8 cellular contexts compared by ENCODE assay signal in genomic region chr10:23438547-23439451, GRCh38. TPM values are rescaled to one million over a fixed set of nuclear protein-coding genes. Genes with fewer than 3 reads are reported as not detected.
A peak's percentile ranks its signal among the peaks of the same experiment; 100 is the strongest.
DNase-seq lines count a peak whose midpoint lies in the region; ATAC-seq and TF ChIP-seq lines count a peak whose summit lies in the region.

OTUD1 (plus strand) TSS chr10:23439075; CDS start chr10:23439458, 383 bp downstream.

- DNase-seq in DMS79 treated with DMSO at 0.1 percent for 48 hours (lab: John Stamatoyannopoulos, UW) (peak; percentile 2), RPMI7951 (ENCODE audit: low read depth) (peak; percentile 91), fibroblast of mammary gland (ENCODE audit: low read depth) (peak; percentile 88), natural killer cell (peak; percentile 92)
- DNase-seq in Jurkat, Clone E6-1 (ENCODE audit: low read depth, low spot score): peak; percentile 79
- DNase-seq in stimulated activated naive CD4-positive, alpha-beta T cell (lab: John Stamatoyannopoulos, UW): peak; percentile 89 to 95 (median 90)

- TF ChIP-seq CTCF in fibroblast of mammary gland (conservative IDR thresholded peaks at IDR 0.05; ENCODE audit: control insufficient read depth, insufficient read depth, low read depth, low read length) (no peak), natural killer cell (IDR thresholded peaks at IDR 0.05) (no peak)

- peak within 1 kb of the TSS; percentile 70 for H3K4me3 ChIP-seq in Jurkat, Clone E6-1 (ENCODE audit: low read length)
- H3K4me3 ChIP-seq in fibroblast of mammary gland (ENCODE audit: control insufficient read depth, low read depth, low read length): peak within 1 kb of the TSS; percentile 60

- intact Hi-C loops in natural killer cell (cut with micrococcal nuclease): no loop called here

- H3K4me1 Mint-ChIP-seq in activated T-helper 17 cell treated with anti-CD3 and anti-CD28 coated beads, Interleukin-2, amount 50 U/mL, for 72 hours: peaks cover 20% of the 10 kb centered on the region
- H3K4me1 Mint-ChIP-seq in natural killer cell: peaks cover 30 to 39% of the 10 kb centered on the region in 2 donors

- H3K4me3 Mint-ChIP-seq in activated T-helper 17 cell treated with anti-CD3 and anti-CD28 coated beads, Interleukin-2, amount 50 U/mL, for 72 hours: peak within 1 kb of the TSS; percentile 62
- peak within 1 kb of the TSS; percentile 94 for H3K4me3 Mint-ChIP-seq in natural killer cell

- H3K27me3 Mint-ChIP-seq in activated T-helper 17 cell treated with anti-CD3 and anti-CD28 coated beads, Interleukin-2, amount 50 U/mL, for 72 hours: no peaks in the 10 kb centered on the region
- H3K27me3 Mint-ChIP-seq in natural killer cell (ENCODE audit: low read depth in 2 of 2): no peaks in the 10 kb centered on the region

- H3K27ac Mint-ChIP-seq in activated T-helper 17 cell treated with anti-CD3 and anti-CD28 coated beads, Interleukin-2, amount 50 U/mL, for 72 hours: peak within 1 kb of the TSS; percentile 79
- peak within 1 kb of the TSS; percentile 87 to 91 for H3K27ac Mint-ChIP-seq in natural killer cell

- no peaks in the 10 kb centered on the region for H3K9me3 Mint-ChIP-seq in activated T-helper 17 cell treated with anti-CD3 and anti-CD28 coated beads, Interleukin-2, amount 50 U/mL, for 72 hours
- H3K9me3 Mint-ChIP-seq in natural killer cell: no peaks in the 10 kb centered on the region

- ATAC-seq in GM21717 (IDR thresholded peaks at IDR 0.05; ENCODE audit: unreplicated experiment) (peak; percentile 77), natural killer cell (peak; percentile 87 to 94 (median 90))
- ATAC-seq in activated T-helper 17 cell treated with anti-CD3 and anti-CD28 coated beads, Interleukin-2, amount 50 U/mL, for 72 hours (replicated peaks): peak; percentile 88

- peaks cover 42% of the 10 kb centered on the region for H3K36me3 Mint-ChIP-seq in activated T-helper 17 cell treated with anti-CD3 and anti-CD28 coated beads, Interleukin-2, amount 50 U/mL, for 72 hours (ENCODE audit: low read depth)
- H3K36me3 Mint-ChIP-seq in natural killer cell: no peaks in the 10 kb centered on the region

RNA-seq across cellular contexts. Expression of gene OTUD1, which starts in this region (rescaled TPM):
- 2.8 TPM for polyA plus RNA-seq in Jurkat, Clone E6-1 (2012; ENCODE audit: insufficient read depth, insufficient read length)
- 3.4 and 3.7 TPM in 2 replicates for total RNA-seq in RPMI7951 (2014; rRNA removed; shearing (Covaris generic))
- total RNA-seq in activated T-helper 17 cell treated with anti-CD3 and anti-CD28 coated beads, Interleukin-2, amount 50 U/mL, for 72 hours: 10 to 100 TPM; 11.5 to 13.1 TPM
- 10 to 100 TPM; 24.8 to 49.3 (median 45.5) TPM for total RNA-seq in natural killer cell

Comparison
In these comparisons a context has a peak if more than half of its experiments do, and no peak if none do; other contexts are left out.
1. Peak in every context shown above with its lines: DNase-seq, ATAC-seq and H3K4me3 ChIP-seq.
2. DNase-seq: peak in every context shown above with its lines; median percentile 92 in natural killer cell; 91 in RPMI7951; 90 in stimulated activated naive CD4-positive, alpha-beta T cell; 88 in fibroblast of mammary gland; 79 in Jurkat, Clone E6-1; 2 in DMS79 treated with DMSO at 0.1 percent for 48 hours.